ENCODE assay signal across 11 cellular contexts in the genomic region with DNA sequence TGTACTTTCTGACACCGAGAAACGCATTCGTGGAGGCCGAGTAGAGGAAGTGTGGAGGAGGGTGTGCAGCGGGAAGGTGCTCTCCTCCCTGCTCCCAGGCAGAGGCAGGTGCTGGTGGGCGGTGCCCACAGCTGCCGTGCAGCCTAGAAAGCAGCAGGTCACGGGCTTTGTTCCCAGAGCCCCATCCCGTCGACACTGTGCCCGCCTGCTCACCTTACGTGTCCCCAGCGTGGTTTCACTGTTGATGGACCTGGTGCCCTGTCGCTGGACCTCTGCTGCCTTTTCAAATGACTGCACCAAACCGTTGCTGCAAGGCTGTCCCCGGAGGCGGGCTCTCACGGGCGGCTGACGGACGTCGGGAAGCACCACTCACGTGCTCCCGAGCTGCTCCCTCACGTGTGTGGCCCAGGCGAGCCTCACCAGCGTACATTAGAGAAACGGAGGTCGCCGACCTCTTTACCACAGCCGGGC.
DNase-seq lines count a peak whose midpoint lies in the region; ATAC-seq, FAIRE-seq and TF ChIP-seq lines count a peak whose summit lies in the region.
"Had no signal": no experiment of that assay in that cellular context is flagged by ENCODE, and none has a peak within 500 bp of the region (broad histone marks: within the 10 kb centered on the region; RNA-seq: fewer than 3 reads in every experiment).

No MANE protein-coding gene starts in this region.

- H3K4me2 ChIP-seq in OCI-LY1 (ENCODE audit: low read length) = no peak overlapping the region; the same call in 1 of the 2 replicates

- TF ChIP-seq CTCF in OCI-LY1 (IDR thresholded peaks at IDR 0.05; ENCODE audit: low read length) (no peak), D721Med (IDR thresholded peaks at IDR 0.05; ENCODE audit: insufficient read depth, missing control alignments) (no peak)

- no peaks in the 10 kb centered on the region for H3K79me2 ChIP-seq in OCI-LY1 (ENCODE audit: insufficient read depth, low read length)

- DNase-seq in COLO668 (lab: John Stamatoyannopoulos, UW; ENCODE audit: unreplicated experiment) (peak; percentile 89), caudate nucleus (lab: John Stamatoyannopoulos, UW) (peak in 37 of 61 donors; percentile 7 to 86 (median 46)), DMS114 treated with DMSO at 0.1 percent for 48 hours (lab: John Stamatoyannopoulos, UW; ENCODE audit: unreplicated experiment) (no peak), D721Med (ENCODE audit: insufficient read length, low spot score) (no peak)
- DNase-seq: activated CD8-positive, alpha-beta memory T cell treated with anti-CD3 and anti-CD28 coated beads for 24 hours; left cardiac atrium; NCI-H2029 had no signal

- no peaks in the 10 kb centered on the region for H4K20me1 ChIP-seq in OCI-LY1 (ENCODE audit: insufficient read depth, low read length)

- H3F3A ChIP-seq in OCI-LY1 (ENCODE audit: insufficient read depth, low read length) = no peaks in the 10 kb centered on the region

- no peak overlapping the region for H3K9ac ChIP-seq in OCI-LY1 (ENCODE audit: low read length)

- H3K27ac ChIP-seq in OCI-LY1 (ENCODE audit: low read depth, low read length, poor library complexity, severe bottlenecking) (peak overlapping the region; percentile 18), caudate nucleus (ENCODE audit: low read depth, low read length) (no peak overlapping the region)

- H2AFZ ChIP-seq in OCI-LY1 (ENCODE audit: low read length) = no peak overlapping the region

- H3K4me1 ChIP-seq in OCI-LY1 (ENCODE audit: insufficient read depth, low read length, severe bottlenecking) = peaks cover 23% of the 10 kb centered on the region

- H3K4me3 ChIP-seq in OCI-LY1 (ENCODE audit: low read depth, low read length, poor library complexity, severe bottlenecking) = no peak overlapping the region
- H3K4me3 ChIP-seq: upper lobe of left lung had no signal

- peaks cover 50% of the 10 kb centered on the region for H3K36me3 ChIP-seq in OCI-LY1 (ENCODE audit: insufficient read depth, low read length)

- H3K27me3 ChIP-seq in OCI-LY1 (ENCODE audit: insufficient read depth, low read length) = no peaks in the 10 kb centered on the region
- H3K27me3 ChIP-seq: upper lobe of left lung had no signal

- no peaks in the 10 kb centered on the region for H3K9me3 ChIP-seq in OCI-LY1 (ENCODE audit: low read length)
- H3K9me3 ChIP-seq: upper lobe of left lung had no signal

- H3K9me2 ChIP-seq in OCI-LY1 (ENCODE audit: low read depth, low read length) = no peaks in the 10 kb centered on the region

- no peak for ATAC-seq in HG03439 (IDR thresholded peaks at IDR 0.05; ENCODE audit: unreplicated experiment)
- ATAC-seq: left cardiac atrium, Right ventricle myocardium inferior had no signal

- FAIRE-seq in D721Med (lab: Jason Lieb, UNC) = no peak

Comparison
In these comparisons a context has a peak if more than half of its experiments do, and no peak if none do; other contexts are left out.
1. DNase-seq: peak in COLO668 (single experiment) and caudate nucleus (37 of 61); none in DMS114 treated with DMSO at 0.1 percent for 48 hours (single experiment) and D721Med (single experiment).